Comparison of ENCODE assay signal across 1 cellular context in the genomic region with DNA sequence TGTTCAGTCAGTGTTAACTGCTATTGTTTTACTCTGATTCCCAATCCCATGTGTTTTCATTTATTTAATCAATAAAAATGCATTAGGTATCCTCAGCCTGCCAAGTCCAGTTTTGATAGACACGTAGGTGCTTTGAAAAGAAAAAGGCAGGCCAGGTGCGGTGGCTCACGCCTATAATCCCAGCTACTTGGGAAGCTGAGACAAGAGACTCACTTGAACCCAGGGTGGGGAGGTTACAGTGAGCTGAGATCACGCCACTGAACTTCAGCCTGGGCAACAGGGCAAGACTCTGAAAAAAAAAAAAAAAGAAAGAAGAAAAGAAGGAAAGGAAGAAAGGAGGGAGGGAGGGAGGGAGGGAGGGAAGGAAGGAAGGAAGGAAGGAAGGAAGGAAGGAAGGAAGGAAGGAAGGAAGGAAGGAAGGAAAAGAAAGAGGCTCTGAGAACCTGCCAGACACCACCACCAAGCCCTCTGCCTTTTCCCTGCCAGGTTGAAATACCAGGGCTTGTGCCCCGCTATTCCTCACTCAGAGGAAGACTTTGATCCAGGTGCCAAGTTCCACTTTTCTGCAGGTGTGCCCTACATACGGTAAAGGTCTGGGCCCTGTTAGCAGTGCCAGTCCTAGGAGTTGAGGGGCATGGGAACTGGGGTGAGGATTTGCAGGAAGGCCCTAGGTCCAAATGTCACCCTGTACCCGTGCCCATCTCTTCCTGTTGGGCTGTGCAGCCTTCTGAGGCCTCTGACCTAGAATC.
TF ChIP-seq lines count a peak whose summit lies in the region.

No MANE protein-coding gene starts in this region.

TF ChIP-seq in H1, 55 proteins besides CTCF, POLR2A, EP300 and RAD21:
- TF ChIP-seq KDM4A (IDR thresholded peaks at IDR 0.05; ENCODE audit: low read depth, low read length, severe bottlenecking) (no peak), SP4 (IDR thresholded peaks at IDR 0.05; ENCODE audit: low read length) (no peak), SUZ12 (IDR thresholded peaks at IDR 0.05; ENCODE audit: low read length) (no peak), HDAC2 (IDR thresholded peaks at IDR 0.05; ENCODE audit: borderline replicate concordance in 1 of 2, low read depth in 2 of 2, low read length in 2 of 2) (no peak)
